In the genomic region with DNA sequence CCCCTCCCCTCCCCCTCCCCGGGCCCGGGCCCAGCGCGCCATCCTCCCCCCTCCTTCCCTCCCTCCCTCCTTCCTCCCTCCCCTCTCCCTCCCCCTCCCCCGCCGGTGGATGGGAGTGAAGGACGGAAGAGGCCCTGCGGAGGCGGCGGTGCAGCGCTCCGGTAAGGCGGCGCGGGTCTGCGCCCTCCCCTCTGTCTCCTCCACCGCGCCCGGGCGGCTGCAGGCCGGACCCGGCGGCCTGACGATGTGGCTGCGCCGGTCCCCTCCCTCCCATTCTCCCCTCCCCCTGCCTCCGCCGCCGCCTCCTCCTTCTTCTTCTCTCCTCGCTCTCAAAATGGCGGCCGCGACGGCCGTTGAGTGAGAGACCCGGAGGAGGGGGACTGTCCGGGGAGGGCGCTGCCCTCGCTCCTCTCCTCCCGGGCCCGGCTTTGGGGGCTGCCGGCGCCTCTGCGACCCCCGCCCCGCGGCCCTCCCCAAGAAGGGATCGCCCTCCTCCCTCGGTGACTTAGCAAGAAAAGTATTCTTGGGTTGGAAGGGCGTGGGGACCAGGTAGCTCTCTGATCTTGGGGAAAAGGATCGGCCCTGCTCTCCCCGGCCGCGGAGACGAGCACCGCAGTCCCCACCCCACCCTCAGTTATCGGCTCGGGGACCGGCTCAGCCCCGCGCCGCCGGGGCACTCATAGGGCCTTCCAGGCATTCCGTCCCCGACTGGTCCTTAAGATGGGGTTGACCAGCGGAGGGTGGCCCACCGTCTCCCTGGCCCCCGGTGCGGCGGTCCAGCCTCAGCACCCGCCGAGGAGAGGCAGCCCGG, we compare ENCODE assay signal across 8 cellular contexts. TPM values are rescaled to one million over a fixed set of nuclear protein-coding genes. Genes with fewer than 3 reads are reported as not detected.
A peak's percentile ranks its signal among the peaks of the same experiment; 100 is the strongest.
DNase-seq lines count a peak whose midpoint lies in the region; ATAC-seq and TF ChIP-seq lines count a peak whose summit lies in the region.

No MANE protein-coding gene starts in this region.

- H4K20me1 ChIP-seq in OCI-LY1 (ENCODE audit: insufficient read depth, low read length) = no peaks in the 10 kb centered on the region

- H3K4me1 ChIP-seq in OCI-LY1 (ENCODE audit: insufficient read depth, low read length, severe bottlenecking) = peaks cover 37% of the 10 kb centered on the region
- H3K4me1 ChIP-seq in mucosa of rectum (ENCODE audit: control insufficient read depth in 2 of 2, insufficient read depth in 2 of 2, low read length in 2 of 2) = peaks cover 11 to 12% of the 10 kb centered on the region in 2 donors

- H3K9me3 ChIP-seq in OCI-LY1 (ENCODE audit: low read length) = no peaks in the 10 kb centered on the region
- no peaks in the 10 kb centered on the region for H3K9me3 ChIP-seq in mucosa of rectum (ENCODE audit: control insufficient read depth in 2 of 2, low read length in 2 of 2)

- H3K4me2 ChIP-seq in OCI-LY1 (ENCODE audit: low read length) = peak overlapping the region; percentile 80

- H3K9me2 ChIP-seq in OCI-LY1 (ENCODE audit: low read depth, low read length) = no peaks in the 10 kb centered on the region

- TF ChIP-seq CTCF in OCI-LY1 (IDR thresholded peaks at IDR 0.05; ENCODE audit: low read length) = no peak
- TF ChIP-seq CTCF in epithelial cell of proximal tubule (conservative IDR thresholded peaks at IDR 0.05; ENCODE audit: low read depth, low read length) = no peak

- H2AFZ ChIP-seq in OCI-LY1 (ENCODE audit: low read length) = no peak overlapping the region

- H3K27ac ChIP-seq in OCI-LY1 (ENCODE audit: low read depth, low read length, poor library complexity, severe bottlenecking) (peak overlapping the region; percentile 71), mucosa of rectum (ENCODE audit: low read depth in 2 of 2, low read length in 2 of 2) (peak overlapping the region; percentile 96 to 98)

- H3K9ac ChIP-seq in OCI-LY1 (ENCODE audit: low read length) (peak overlapping the region; percentile 92), mucosa of rectum (ENCODE audit: low read depth in 1 of 2, low read length in 2 of 2) (peak overlapping the region; percentile 86 to 95)

- H3K27me3 ChIP-seq in OCI-LY1 (ENCODE audit: insufficient read depth, low read length) (no peaks in the 10 kb centered on the region), mucosa of rectum (ENCODE audit: control insufficient read depth in 2 of 2, insufficient read depth in 2 of 2, low read length in 2 of 2) (no peaks in the 10 kb centered on the region)

- H3K36me3 ChIP-seq in OCI-LY1 (ENCODE audit: insufficient read depth, low read length) (no peaks in the 10 kb centered on the region; the same call in 1 of the 2 replicates), mucosa of rectum (ENCODE audit: control insufficient read depth in 2 of 2, insufficient read depth in 2 of 2, low read length in 2 of 2) (no peaks in the 10 kb centered on the region)

- H3F3A ChIP-seq in OCI-LY1 (ENCODE audit: insufficient read depth, low read length) = no peaks in the 10 kb centered on the region

- DNase-seq in C1 segment of cervical spinal cord (lab: John Stamatoyannopoulos, UW) (peak in 13 of 14 donors; percentile 62 to 91 (median 87)), activated T-cell treated with anti-CD3 and anti-CD28 coated beads for 48 hours (ENCODE audit: low read depth) (peak; percentile 77), epithelial cell of proximal tubule (ENCODE audit: low read depth) (no peak)
- peak; percentile 84 for DNase-seq in stimulated activated CD8-positive, alpha-beta memory T cell treated with anti-CD3 and anti-CD28 coated beads, Interleukin-4, amount 100 ng/mL, for 48 hours

- ATAC-seq in GM19351 (IDR thresholded peaks at IDR 0.05; ENCODE audit: unreplicated experiment) (peak; percentile 40), HG03520 (IDR thresholded peaks at IDR 0.05; ENCODE audit: unreplicated experiment) (peak; percentile 41)

- peaks cover 51% of the 10 kb centered on the region for H3K79me2 ChIP-seq in OCI-LY1 (ENCODE audit: insufficient read depth, low read length)

- peak overlapping the region; percentile 97 for H3K4me3 ChIP-seq in OCI-LY1 (ENCODE audit: low read depth, low read length, poor library complexity, severe bottlenecking)
- peak overlapping the region; percentile 98 for H3K4me3 ChIP-seq in epithelial cell of proximal tubule (ENCODE audit: low read depth, low read length)
- H3K4me3 ChIP-seq in mucosa of rectum (ENCODE audit: low read length in 2 of 2) = peak overlapping the region; percentile 88 to 95

RNA-seq across cellular contexts. Expression of a gene that starts 0.6 kb away (rescaled TPM):
- total RNA-seq in epithelial cell of proximal tubule = 60.4 and 60.8 TPM in 2 replicates
